5 cellular contexts compared by ENCODE assay signal in genomic region chr7:1040233-1040632, GRCh38. TPM values are rescaled to one million over a fixed set of nuclear protein-coding genes. Genes with fewer than 3 reads are reported as not detected.
"Had no signal": no experiment of that assay in that cellular context is flagged by ENCODE, and none has a peak within 500 bp of the region (broad histone marks: within the 10 kb centered on the region; RNA-seq: fewer than 3 reads in every experiment).

No MANE protein-coding gene starts in this region.

RNA-seq across cellular contexts. Expression of gene GPER1, which starts 47.7 kb away (rescaled TPM):
- total RNA-seq: SJSA1 had no signal

RNA-seq across cellular contexts. Expression of gene CYP2W1, which starts 57.3 kb away (rescaled TPM):
- total RNA-seq: K562, M059J, Right ventricle myocardium superior, SJSA1 had no signal
- polyA plus RNA-seq: IgD-negative memory B cell, K562 had no signal
